In the genomic region with DNA sequence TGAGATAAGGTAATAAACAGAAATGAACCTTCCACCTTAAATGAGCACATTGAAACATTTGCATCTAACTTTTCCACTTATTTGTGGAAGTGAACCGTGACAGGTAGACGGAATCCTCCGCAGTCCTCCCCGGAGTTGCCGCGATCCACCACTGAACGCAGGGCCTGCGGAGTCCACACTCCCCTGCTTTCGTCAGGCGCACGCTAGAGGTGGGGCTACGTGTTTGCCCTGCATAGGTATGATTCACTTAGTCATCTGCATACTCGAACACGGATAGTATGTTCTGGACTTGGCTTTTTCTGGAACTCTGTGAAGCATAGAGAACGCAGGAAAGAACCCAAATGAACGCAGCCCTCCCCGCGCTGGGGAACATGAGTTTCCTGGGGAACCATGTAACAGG, we compare ENCODE assay signal across 27 cellular contexts.
"Had no signal": no experiment of that assay in that cellular context is flagged by ENCODE, and none has a peak within 500 bp of the region (broad histone marks: within the 10 kb centered on the region; RNA-seq: fewer than 3 reads in every experiment).

No MANE protein-coding gene starts in this region.

- DNase-seq: colonic mucosa; effector CD8-positive, alpha-beta T cell; endodermal cell; foreskin fibroblast; gastrocnemius medialis; left colon; left ventricle myocardium superior; lower lobe of right lung; naive thymus-derived CD8-positive, alpha-beta T cell; nephron progenitor cell; occipital lobe; pancreas; small intestine; stimulated activated CD4-positive, alpha-beta T cell treated with anti-CD3 and anti-CD28 coated beads, Interleukin-12 subunit alpha, Interleukin-12 subunit beta, amount 100 ng/mL, for 4 hours; stimulated activated CD4-positive, alpha-beta T cell treated with anti-CD3 and anti-CD28 coated beads, Interleukin-1b, Interleukin-23, amount 100 ng/mL, for 48 hours; stimulated activated CD4-positive, alpha-beta T cell treated with anti-CD3 and anti-CD28 coated beads, Interleukin-4, amount 100 ng/mL, for 1 hour; stimulated activated CD8-positive, alpha-beta memory T cell treated with anti-CD3 and anti-CD28 coated beads, Interleukin-4, amount 100 ng/mL, for 48 hours; stimulated activated naive CD4-positive, alpha-beta T cell; stimulated activated naive CD8-positive, alpha-beta T cell treated with anti-CD3 and anti-CD28 coated beads, Interleukin-15, amount 100 ng/mL, for 72 hours; transverse colon; upper lobe of right lung had no signal

- H3K27me3 ChIP-seq: colonic mucosa, pancreas, right atrium auricular region, suprapubic skin, transverse colon, vagina had no signal

- H3K9me3 ChIP-seq: colonic mucosa, gastrocnemius medialis, lower lobe of right lung, pancreas, prostate gland, right atrium auricular region, suprapubic skin, transverse colon, upper lobe of right lung, vagina had no signal

- H3K4me3 ChIP-seq: colonic mucosa, gastrocnemius medialis, lower lobe of right lung, pancreas, prostate gland, right atrium auricular region, suprapubic skin, transverse colon, upper lobe of right lung, vagina had no signal

- ATAC-seq: esophagus mucosa; gastrocnemius medialis; left colon; left ventricle myocardium superior; lower lobe of right lung; naive thymus-derived CD8-positive, alpha-beta T cell; pancreas; stimulated activated naive CD8-positive, alpha-beta T cell treated with anti-CD3 and anti-CD28 coated beads, Interleukin-15, amount 100 ng/mL, for 72 hours; upper lobe of right lung had no signal

- H3K4me1 ChIP-seq: colonic mucosa, gastrocnemius medialis, lower lobe of right lung, pancreas, prostate gland, right atrium auricular region, transverse colon, upper lobe of right lung, vagina had no signal

- H3K27ac ChIP-seq: colonic mucosa, epithelial cell of prostate, gastrocnemius medialis, lower lobe of right lung, pancreas, prostate gland, right atrium auricular region, suprapubic skin, transverse colon, upper lobe of right lung, vagina had no signal

- H3K36me3 ChIP-seq: colonic mucosa, gastrocnemius medialis, lower lobe of right lung, pancreas, prostate gland, right atrium auricular region, suprapubic skin, transverse colon, upper lobe of right lung, vagina had no signal
